ENCODE assay signal across 1 cellular context in the genomic region with DNA sequence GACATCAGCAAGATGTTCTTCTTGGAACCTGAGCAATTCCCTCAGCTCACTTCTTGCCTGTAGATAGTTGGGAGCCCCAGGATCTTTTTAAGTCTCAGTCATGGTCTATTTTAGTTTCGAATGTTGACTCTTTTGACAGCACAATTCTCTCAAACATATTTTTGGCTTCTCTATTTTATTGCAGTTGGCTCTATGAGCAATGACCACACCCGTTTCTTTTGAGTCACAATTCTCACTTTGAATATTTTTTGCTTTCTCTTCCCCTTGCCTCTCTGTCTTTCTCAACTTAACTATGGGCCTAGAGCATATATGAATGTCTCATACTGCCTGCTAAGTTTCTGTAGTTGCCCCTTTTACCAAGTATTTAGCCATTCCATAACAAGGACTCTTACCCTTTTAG.
TF ChIP-seq lines count a peak whose summit lies in the region.

No MANE protein-coding gene starts in this region.

TF ChIP-seq in GM23338, 12 proteins besides CTCF, POLR2A, EP300 and RAD21 (continued from another document):
- TF ChIP-seq ZNF462 (CRISPR knock-in tag; IDR thresholded peaks at IDR 0.05) (no peak), ZNF114 (CRISPR knock-in tag; IDR thresholded peaks at IDR 0.05) (no peak), POLR2AphosphoS5 (IDR thresholded peaks at IDR 0.05; ENCODE audit: low read depth) (no peak), ZNF331 (CRISPR knock-in tag; IDR thresholded peaks at IDR 0.05; ENCODE audit: low read depth) (no peak), CREB1 (CRISPR knock-in tag; IDR thresholded peaks at IDR 0.05; ENCODE audit: low read depth) (no peak)
TF ChIP-seq in GM23338: peak in this region for 0.
